ENCODE assay signal across 8 cellular contexts in the genomic region with DNA sequence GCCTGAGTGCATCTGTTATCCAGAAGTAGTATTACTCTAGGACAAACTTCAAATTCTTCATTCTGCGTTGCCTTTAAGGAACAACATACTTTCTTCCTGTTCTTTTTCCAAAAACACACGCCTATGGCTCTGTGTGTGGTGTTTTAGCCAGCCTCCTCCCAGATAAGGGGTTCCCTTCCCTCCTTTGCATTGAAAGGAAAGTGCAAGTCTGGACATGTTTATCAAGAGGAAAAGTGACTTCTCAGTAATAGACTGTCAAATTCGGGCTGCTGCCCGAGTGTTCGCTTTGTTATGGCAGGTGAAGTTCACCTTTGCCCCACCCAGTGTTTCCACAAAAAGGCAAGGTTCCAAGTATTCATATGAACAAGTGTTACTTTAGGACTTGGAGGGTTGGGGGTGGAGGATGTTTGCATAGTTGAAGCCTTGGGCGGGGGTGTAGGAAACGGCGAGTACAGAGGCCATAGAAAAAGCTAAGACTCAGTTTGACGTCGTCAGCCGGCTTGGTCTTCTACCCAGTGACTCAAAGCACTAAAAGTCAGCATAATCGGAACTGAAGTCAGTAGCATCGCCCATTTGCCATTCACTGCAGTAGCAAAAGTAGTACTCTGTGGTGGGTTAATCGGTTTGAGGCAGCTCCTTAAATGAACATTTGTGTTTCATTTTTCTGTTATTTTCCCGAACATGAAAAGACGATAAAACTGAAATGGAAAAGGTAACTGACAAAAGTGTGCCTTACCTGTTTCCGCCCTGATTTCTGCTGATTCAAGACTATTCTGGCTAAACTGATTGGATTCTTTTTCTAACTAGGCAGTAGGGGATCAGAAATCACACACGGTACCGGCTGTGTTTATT. TPM values are rescaled to one million over a fixed set of nuclear protein-coding genes. Genes with fewer than 3 reads are reported as not detected.
DNase-seq lines count a peak whose midpoint lies in the region; ATAC-seq and TF ChIP-seq lines count a peak whose summit lies in the region.

No MANE protein-coding gene starts in this region.

- CTCF ChIA-PET in CD4-positive, alpha-beta T cell (lab: Charles Lee) = interaction anchor here (1.2 to 1.3 kb wide), 3 partner anchors 8 to 95 kb away, joined by 3 to 7 read pairs (median 4); a partner anchor contains a TSS
- CTCF ChIA-PET in RWPE1 (lab: Yijun Ruan, JAX) = interaction anchor here (0.6 kb wide), 2 partner anchors 162 to 666 kb away, joined by 3 read pairs; no protein-coding TSS in a partner anchor

- no peak for TF ChIP-seq CTCF in CD4-positive, alpha-beta T cell (IDR thresholded peaks at IDR 0.05)
- no peak for TF ChIP-seq CTCF in RWPE1 (conservative IDR thresholded peaks at IDR 0.05; ENCODE audit: low read depth)

- H3K36me3 Mint-ChIP-seq in CD4-positive, alpha-beta T cell (ENCODE audit: low read depth) = peaks cover 40% of the 10 kb centered on the region
- H3K36me3 Mint-ChIP-seq in activated naive CD4-positive, alpha-beta T cell treated with anti-CD3 and anti-CD28 coated beads, Interleukin-2, amount 50 U/mL, for 24 hours = peaks cover 4% of the 10 kb centered on the region

- peak; percentile 40 to 80 (median 64) for DNase-seq in CD4-positive, alpha-beta T cell
- DNase-seq in HCEC 1CT = peak; percentile 30
- peak; percentile 75 for DNase-seq in RWPE1 (ENCODE audit: low spot score)
- peak; percentile 68 to 80 (median 79) for DNase-seq in stimulated activated CD4-positive, alpha-beta T cell treated with anti-CD3 and anti-CD28 coated beads, TNF-alpha, amount 100 ng/mL, for 24 hours (ENCODE audit: low read depth in 3 of 3)
- DNase-seq in NCI-H2081 (lab: John Stamatoyannopoulos, UW) = no peak
- no peak for DNase-seq in SHP77 (lab: John Stamatoyannopoulos, UW)

- no peaks in the 10 kb centered on the region for H3K27me3 ChIP-seq in CD4-positive, alpha-beta T cell (ENCODE audit: control insufficient read depth, insufficient read depth, low read length)

- H3K27ac ChIP-seq in CD4-positive, alpha-beta T cell (ENCODE audit: low read depth, low read length) = peak overlapping the region; percentile 70
- H3K27ac ChIP-seq in RWPE1 = peak overlapping the region; percentile 54; the same call in 1 of the 2 replicates

- no peaks in the 10 kb centered on the region for H3K9me3 ChIP-seq in CD4-positive, alpha-beta T cell (ENCODE audit: control insufficient read depth, low read length)
- no peaks in the 10 kb centered on the region for H3K9me3 ChIP-seq in iPS-18c (ENCODE audit: control insufficient read depth, insufficient read depth, low read length)

- peak; percentile 74 for ATAC-seq in CD4-positive, alpha-beta T cell (ENCODE audit: poor library complexity)

- peak overlapping the region; percentile 90 for H3K4me3 Mint-ChIP-seq in CD4-positive, alpha-beta T cell
- peak overlapping the region; percentile 99 for H3K4me3 Mint-ChIP-seq in activated naive CD4-positive, alpha-beta T cell treated with anti-CD3 and anti-CD28 coated beads, Interleukin-2, amount 50 U/mL, for 24 hours

- H3K27ac Mint-ChIP-seq in CD4-positive, alpha-beta T cell = peak overlapping the region; percentile 95
- H3K27ac Mint-ChIP-seq in activated naive CD4-positive, alpha-beta T cell treated with anti-CD3 and anti-CD28 coated beads, Interleukin-2, amount 50 U/mL, for 24 hours = peak overlapping the region; percentile 100

- peak overlapping the region; percentile 5; the same call in 1 of the 2 replicates for H3K4me3 ChIP-seq in iPS-18c (ENCODE audit: insufficient read depth, low read depth, low read length)

- peaks cover 88% of the 10 kb centered on the region for H3K4me1 Mint-ChIP-seq in CD4-positive, alpha-beta T cell (ENCODE audit: low read depth)
- peaks cover 94% of the 10 kb centered on the region for H3K4me1 Mint-ChIP-seq in activated naive CD4-positive, alpha-beta T cell treated with anti-CD3 and anti-CD28 coated beads, Interleukin-2, amount 50 U/mL, for 24 hours

- no peaks in the 10 kb centered on the region for H3K27me3 Mint-ChIP-seq in CD4-positive, alpha-beta T cell
- H3K27me3 Mint-ChIP-seq in activated naive CD4-positive, alpha-beta T cell treated with anti-CD3 and anti-CD28 coated beads, Interleukin-2, amount 50 U/mL, for 24 hours = no peaks in the 10 kb centered on the region

- POLR2A ChIA-PET in CD4-positive, alpha-beta T cell (lab: Charles Lee) = interaction anchor here (0.6 to 5.2 kb wide), 29 partner anchors 8 to 317 kb away, joined by 3 to 92 read pairs (median 7); a partner anchor contains a TSS
- POLR2A ChIA-PET in RWPE1 (lab: Yijun Ruan, JAX; ENCODE audit: low non-redundant PET) = no interaction called here

- intact Hi-C loops in CD4-positive, alpha-beta T cell (cut with DNase I, micrococcal nuclease) = loop anchor here in 1 of 2 experiments (1.0 to 10.0 kb wide), 8 partner anchors 12 to 614 kb away; a partner anchor contains a TSS

- no peaks in the 10 kb centered on the region for H3K9me3 Mint-ChIP-seq in CD4-positive, alpha-beta T cell
- no peaks in the 10 kb centered on the region for H3K9me3 Mint-ChIP-seq in activated naive CD4-positive, alpha-beta T cell treated with anti-CD3 and anti-CD28 coated beads, Interleukin-2, amount 50 U/mL, for 24 hours

RNA-seq across cellular contexts. Expression of a gene that starts 12.5 kb away (rescaled TPM):
- total RNA-seq in CD4-positive, alpha-beta T cell = 10 to 100 TPM; 69.9 to 83.4 TPM

Comparison
In these comparisons a context has a peak if more than half of its experiments do, and no peak if none do; other contexts are left out.
1. DNase-seq: peak in CD4-positive, alpha-beta T cell (10 of 10), HCEC 1CT (single experiment), RWPE1 (single experiment) and stimulated activated CD4-positive, alpha-beta T cell treated with anti-CD3 and anti-CD28 coated beads, TNF-alpha, amount 100 ng/mL, for 24 hours (3 of 3); none in NCI-H2081 (0 of 2) and SHP77 (0 of 2).